Comparison of ENCODE assay signal across 12 cellular contexts in the genomic region with DNA sequence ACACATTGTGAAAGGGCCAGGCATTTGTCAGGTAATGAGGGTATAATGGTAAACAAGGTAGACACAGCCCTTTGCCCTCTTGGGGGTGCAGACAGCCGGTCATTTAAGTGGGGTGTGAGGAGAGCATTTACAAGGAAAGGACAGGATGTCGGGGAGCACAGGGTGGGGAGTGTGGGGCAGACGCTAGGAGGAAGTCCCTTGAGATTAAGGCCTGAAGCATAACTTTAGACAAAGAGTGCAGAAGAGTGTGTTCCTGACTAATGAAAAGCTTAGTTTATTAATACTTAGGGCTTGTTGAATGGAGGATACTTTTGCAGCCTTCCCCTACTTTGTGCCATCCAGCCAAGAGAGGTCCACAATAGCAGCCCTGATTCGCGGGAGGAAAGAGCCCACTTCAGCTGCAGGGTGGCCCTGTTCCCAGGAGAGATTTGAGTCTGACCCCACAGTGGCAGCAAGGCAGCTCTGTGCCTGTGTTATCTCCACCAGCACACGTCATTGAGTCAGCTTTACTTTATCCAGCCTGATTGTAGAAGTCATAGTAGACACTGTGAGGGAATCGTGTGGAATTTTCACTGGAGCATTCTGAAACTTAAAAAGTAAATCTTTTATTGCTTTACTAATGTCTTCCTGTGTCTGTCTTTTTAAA. TPM values are rescaled to one million over a fixed set of nuclear protein-coding genes. Genes with fewer than 3 reads are reported as not detected.
DNase-seq lines count a peak whose midpoint lies in the region; ATAC-seq and TF ChIP-seq lines count a peak whose summit lies in the region.
"Had no signal": no experiment of that assay in that cellular context is flagged by ENCODE, and none has a peak within 500 bp of the region (broad histone marks: within the 10 kb centered on the region; RNA-seq: fewer than 3 reads in every experiment).

No MANE protein-coding gene starts in this region.

- H3K36me3 ChIP-seq in KOPT-K1 (ENCODE audit: insufficient read depth, low read length) (no peaks in the 10 kb centered on the region), adrenal gland (replicated peaks in 1 of 2) (no peaks in the 10 kb centered on the region), stomach (no peaks in the 10 kb centered on the region)
- H3K36me3 ChIP-seq: tibial nerve had no signal

- H3K27ac ChIP-seq in KOPT-K1 (ENCODE audit: low read depth, low read length, poor library complexity, severe bottlenecking) (peak overlapping the region; percentile 34), adrenal gland (peak overlapping the region in 2 of 5 donors; percentile 29 to 50), right cardiac atrium (ENCODE audit: low read length) (peak overlapping the region; percentile 28), stomach (peak overlapping the region; percentile 57 to 74 (median 66))
- H3K27ac ChIP-seq: epithelial cell of prostate, tibial nerve had no signal

- H3K4me1 Mint-ChIP-seq in activated T-cell treated with anti-CD3 and anti-CD28 coated beads, Interleukin-2, amount 50 U/mL, for 4 hours (ENCODE audit: low read depth): peaks cover 33% of the 10 kb centered on the region

- DNase-seq in adrenal gland (peak in 4 of 7 donors; percentile 27 to 50 (median 34)), right cardiac atrium (peak; percentile 41 to 59 (median 54)), stomach (no peak), lower leg skin (ENCODE audit: low spot score in 2 of 2) (no peak), NCI-H1105 treated with DMSO at 0.1 percent for 48 hours (lab: John Stamatoyannopoulos, UW) (no peak)
- no peak for DNase-seq in activated CD4-positive, CD25-positive, alpha-beta regulatory T cell treated with anti-CD3 and anti-CD28 coated beads, Interleukin-2, amount 50 U/mL, for 72 hours
- no peak for DNase-seq in activated T-cell treated with anti-CD3 and anti-CD28 coated beads, Interleukin-2, amount 50 U/mL, for 4 hours
- DNase-seq: naive B cell, NCI-H510A treated with DMSO at 0.1 percent for 48 hours had no signal

- H3K36me3 Mint-ChIP-seq in activated T-cell treated with anti-CD3 and anti-CD28 coated beads, Interleukin-2, amount 50 U/mL, for 4 hours (ENCODE audit: insufficient read depth): no peaks in the 10 kb centered on the region
- H3K36me3 Mint-ChIP-seq: naive B cell had no signal

- 53 to 58% (median 55%) methylated on average over 7 of the region's 7 CpGs for WGBS in adrenal gland, 4 donors
- WGBS in right cardiac atrium: 29% methylated on average over 7 of the region's 7 CpGs
- WGBS in stomach, 5 donors: 15 to 38% (median 25%) methylated on average over 7 of the region's 7 CpGs
- WGBS in lower leg skin, 2 donors: 77 to 78% methylated on average over 7 of the region's 7 CpGs

- TF ChIP-seq CTCF in adrenal gland (IDR thresholded peaks at IDR 0.05) (no peak), stomach (IDR thresholded peaks at IDR 0.05) (no peak), lower leg skin (IDR thresholded peaks at IDR 0.05) (no peak)

- TF ChIP-seq POLR2A in adrenal gland (IDR thresholded peaks at IDR 0.05) (no peak), stomach (IDR thresholded peaks at IDR 0.05) (no peak), lower leg skin (IDR thresholded peaks at IDR 0.05) (no peak)

- no peak overlapping the region for H3K4me3 Mint-ChIP-seq in activated T-cell treated with anti-CD3 and anti-CD28 coated beads, Interleukin-2, amount 50 U/mL, for 4 hours

- H3K27me3 Mint-ChIP-seq in activated T-cell treated with anti-CD3 and anti-CD28 coated beads, Interleukin-2, amount 50 U/mL, for 4 hours (ENCODE audit: low read depth): no peaks in the 10 kb centered on the region
- H3K27me3 Mint-ChIP-seq: naive B cell had no signal

- H3K4me1 ChIP-seq in adrenal gland (replicated peaks in 1 of 2) (peaks cover 20 to 32% of the 10 kb centered on the region in 2 donors), right cardiac atrium (ENCODE audit: control insufficient read depth, insufficient read depth, low read length) (peaks cover 8% of the 10 kb centered on the region), stomach (peaks cover 35 to 83% (median 63%) of the 10 kb centered on the region in 4 donors)

- intact Hi-C loops in adrenal gland (cut with DNase I): no loop called here
- intact Hi-C loops in right cardiac atrium (cut with DNase I): no loop called here
- intact Hi-C loops in stomach (cut with DNase I; ENCODE audit: low total_unique reads): no loop called here
- intact Hi-C loops in lower leg skin (cut with DNase I; ENCODE audit: low total_unique reads): no loop called here

- H3K4me3 ChIP-seq in adrenal gland: no peak overlapping the region
- H3K4me3 ChIP-seq in right cardiac atrium (ENCODE audit: low read length): no peak overlapping the region
- H3K4me3 ChIP-seq in stomach: no peak overlapping the region
- no peak overlapping the region for H3K4me3 ChIP-seq in lower leg skin (ENCODE audit: low read depth, poor library complexity, severe bottlenecking)
- H3K4me3 ChIP-seq: tibial nerve had no signal

- H3K9me3 ChIP-seq in KOPT-K1 (ENCODE audit: insufficient read depth, low read length, poor library complexity, severe bottlenecking) (no peaks in the 10 kb centered on the region), adrenal gland (replicated peaks in 1 of 3) (no peaks in the 10 kb centered on the region), right cardiac atrium (ENCODE audit: control insufficient read depth, low read length) (no peaks in the 10 kb centered on the region), stomach (no peaks in the 10 kb centered on the region)
- H3K9me3 ChIP-seq: tibial nerve had no signal

- no peak for TF ChIP-seq EP300 in stomach (IDR thresholded peaks at IDR 0.05)

- no peaks in the 10 kb centered on the region for H3K27me3 ChIP-seq in adrenal gland
- H3K27me3 ChIP-seq in right cardiac atrium (ENCODE audit: control insufficient read depth, insufficient read depth): no peaks in the 10 kb centered on the region
- H3K27me3 ChIP-seq in stomach: no peaks in the 10 kb centered on the region
- H3K27me3 ChIP-seq: tibial nerve had no signal

- ATAC-seq in right cardiac atrium: peak; percentile 85 to 92
- no peak for ATAC-seq in activated T-cell treated with anti-CD3 and anti-CD28 coated beads, Interleukin-2, amount 50 U/mL, for 4 hours

- no peaks in the 10 kb centered on the region for H3K9me3 Mint-ChIP-seq in activated T-cell treated with anti-CD3 and anti-CD28 coated beads, Interleukin-2, amount 50 U/mL, for 4 hours
- H3K9me3 Mint-ChIP-seq: naive B cell had no signal

RNA-seq across cellular contexts. Expression of a gene that starts 35.1 kb away (rescaled TPM):
- total RNA-seq in adrenal gland (100 to 1,000 TPM in 1 of 8 donors, 10 to 100 TPM in 7; 32.5 to 101 (median 65.0) TPM), right cardiac atrium (10 to 100 TPM; 36.3 to 73.7 (median 61.1) TPM), stomach (100 to 1,000 TPM in 1 of 5 donors, 10 to 100 TPM in 4; 29.9 to 115 (median 51.9) TPM), lower leg skin (10 to 100 TPM; 24.9 to 54.6 (median 30.9) TPM)
- polyA plus RNA-seq in adrenal gland (10 to 100 TPM; 12.1 to 87.5 (median 20.6) TPM), right cardiac atrium (20.4 TPM), stomach (10 to 100 TPM in 2 of 3 donors, 1 to 10 TPM in 1; 7.2 to 25.0 (median 15.7) TPM)
- 10 to 100 TPM; 12.6 to 15.3 (median 15.3) TPM for total RNA-seq in activated T-cell treated with anti-CD3 and anti-CD28 coated beads, Interleukin-2, amount 50 U/mL, for 4 hours

Comparison
In these comparisons a context has a peak if more than half of its experiments do, and no peak if none do; other contexts are left out.
1. DNase-seq: peak in adrenal gland (4 of 7) and right cardiac atrium (3 of 3); none in stomach (single experiment), lower leg skin (0 of 2), activated CD4-positive, CD25-positive, alpha-beta regulatory T cell treated with anti-CD3 and anti-CD28 coated beads, Interleukin-2, amount 50 U/mL, for 72 hours (single experiment), NCI-H1105 treated with DMSO at 0.1 percent for 48 hours (single experiment) and activated T-cell treated with anti-CD3 and anti-CD28 coated beads, Interleukin-2, amount 50 U/mL, for 4 hours (single experiment).
2. ATAC-seq: peak in right cardiac atrium (2 of 2); none in activated T-cell treated with anti-CD3 and anti-CD28 coated beads, Interleukin-2, amount 50 U/mL, for 4 hours (0 of 2).